1 cellular context compared by ENCODE assay signal in genomic region chr4:26081795-26082498, GRCh38.
TF ChIP-seq lines count a peak whose summit lies in the region.

No MANE protein-coding gene starts in this region.

TF ChIP-seq in K562, 482 proteins besides CTCF, POLR2A, EP300 and RAD21 (continued from another document):
- no peak for TF ChIP-seq ZBTB8A (IDR thresholded peaks at IDR 0.05; ENCODE audit: partially characterized antibody)
- TF ChIP-seq NFIC (IDR thresholded peaks at IDR 0.05): no peak
- TF ChIP-seq ARID3A (IDR thresholded peaks at IDR 0.05; ENCODE audit: borderline replicate concordance, low read depth, low read length): 0 out of 2 replicates have a peak, but pooled peaks have one; percentile 10
- TF ChIP-seq IFI16 (CRISPR knock-in tag; IDR thresholded peaks at IDR 0.05): no peak
- TF ChIP-seq ZNF639 (CRISPR knock-in tag; conservative IDR thresholded peaks at IDR 0.05 in 1 of 2, IDR thresholded peaks at IDR 0.05 in 1 of 2): no peak
- TF ChIP-seq KAT8 (IDR thresholded peaks at IDR 0.05; ENCODE audit: low read depth): no peak
- TF ChIP-seq BHLHE40 (IDR thresholded peaks at IDR 0.05; ENCODE audit: low read length): no peak
- TF ChIP-seq CREB5 (CRISPR knock-in tag; IDR thresholded peaks at IDR 0.05): no peak
- no peak for TF ChIP-seq PHF8 (IDR thresholded peaks at IDR 0.05; ENCODE audit: borderline replicate concordance, low read length)
- TF ChIP-seq SMC3 (conservative IDR thresholded peaks at IDR 0.05; ENCODE audit: insufficient read depth, low read depth, low read length): peak; percentile 62; the same call in 1 of the 2 replicates
- TF ChIP-seq CCNT2 (IDR thresholded peaks at IDR 0.05; ENCODE audit: borderline replicate concordance, extremely low read depth, insufficient read length, low read depth, low read length): no peak
- peak; percentile 10; the same call in 1 of the 2 replicates for TF ChIP-seq KLF16 (IDR thresholded peaks at IDR 0.05)
- TF ChIP-seq CXXC5 (CRISPR knock-in tag; IDR thresholded peaks at IDR 0.05): no peak
- no peak for TF ChIP-seq ZNF431 (CRISPR knock-in tag; IDR thresholded peaks at IDR 0.05)
- no peak for TF ChIP-seq ZNF121 (CRISPR knock-in tag; conservative IDR thresholded peaks at IDR 0.05)
- no peak for TF ChIP-seq HMG20B (CRISPR knock-in tag; IDR thresholded peaks at IDR 0.05)
- TF ChIP-seq NFATC3 (IDR thresholded peaks at IDR 0.05): no peak
- TF ChIP-seq LARP7 (IDR thresholded peaks at IDR 0.05): no peak
- no peak for TF ChIP-seq SIN3A (IDR thresholded peaks at IDR 0.05; ENCODE audit: borderline replicate concordance in 2 of 2, control insufficient read depth in 1 of 2, low read depth in 2 of 2, low read length in 2 of 2)
- no peak for TF ChIP-seq ZNF551 (CRISPR knock-in tag; IDR thresholded peaks at IDR 0.05)
- no peak for TF ChIP-seq ATF2 (CRISPR knock-in tag; IDR thresholded peaks at IDR 0.05)
- no peak for TF ChIP-seq SMARCA5 (IDR thresholded peaks at IDR 0.05)
